ENCODE assay signal across 8 cellular contexts in the genomic region with DNA sequence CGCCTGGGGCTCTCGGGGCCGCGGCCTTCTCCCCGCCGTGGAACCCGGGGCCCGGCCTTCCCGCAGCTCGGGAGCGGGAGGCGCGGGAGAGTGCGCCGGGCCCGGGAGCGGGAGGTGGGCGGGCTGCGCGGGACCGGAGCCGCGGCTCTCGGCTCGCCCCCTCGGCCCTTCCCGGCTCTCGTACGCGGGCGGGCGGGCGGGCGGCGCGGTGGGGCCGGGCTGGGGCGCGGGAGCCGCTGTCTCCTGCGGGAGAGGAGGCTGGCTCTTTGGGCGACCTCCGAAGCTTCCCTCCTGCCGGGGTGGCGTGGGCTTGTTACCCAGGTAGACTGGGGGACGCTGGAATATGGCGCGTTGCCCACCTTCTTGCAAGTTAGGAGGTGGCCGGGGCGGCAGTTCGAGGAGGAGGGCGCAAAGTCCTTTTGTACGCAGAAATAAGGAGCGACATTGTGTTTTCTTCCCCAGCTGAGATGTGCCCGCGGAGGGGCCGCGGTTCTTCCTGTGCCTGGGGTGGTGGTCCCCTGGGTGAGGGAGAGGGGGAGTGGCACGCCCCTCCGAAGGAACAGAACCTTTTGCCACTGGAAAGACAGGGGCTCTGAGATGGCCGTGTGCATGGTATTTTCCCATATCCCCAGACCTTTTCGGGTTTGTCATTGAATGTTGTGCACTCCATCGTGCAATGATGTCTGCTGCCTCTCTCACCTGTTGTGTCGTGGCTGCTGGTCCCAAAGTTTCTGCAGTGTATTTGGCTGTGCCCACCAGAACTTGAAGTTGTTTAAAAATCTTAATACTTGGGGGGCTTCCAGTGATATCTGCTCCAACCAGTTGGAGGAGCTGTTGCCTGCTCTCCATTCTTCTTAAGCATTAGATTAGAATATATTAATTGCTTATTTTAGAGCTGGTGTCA. TPM values are rescaled to one million over a fixed set of nuclear protein-coding genes. Genes with fewer than 3 reads are reported as not detected.
A peak's percentile ranks its signal among the peaks of the same experiment; 100 is the strongest.
DNase-seq lines count a peak whose midpoint lies in the region; ATAC-seq and TF ChIP-seq lines count a peak whose summit lies in the region.

No MANE protein-coding gene starts in this region.

- no peaks in the 10 kb centered on the region for H3K9me3 ChIP-seq in ovary

- peak overlapping the region; percentile 95 for H3K4me3 Mint-ChIP-seq in activated naive CD8-positive, alpha-beta T cell

- peak in 2 of 3 donors; percentile 10 to 14 for TF ChIP-seq CTCF in ovary (IDR thresholded peaks at IDR 0.05)

- intact Hi-C loops in head of caudate nucleus (cut with DNase I) (loop anchor here (5.0 to 10.0 kb wide), 3 partner anchors 340 to 558 kb away; a partner anchor contains a TSS), ovary (cut with DNase I) (loop anchor here in 1 of 4 donors (10.0 kb wide), 1 partner anchor 212 kb away; no protein-coding TSS in a partner anchor)

- peaks cover 17% of the 10 kb centered on the region for H3K4me1 ChIP-seq in ACC112 (ENCODE audit: control insufficient read depth, insufficient read depth, low read length, unreplicated experiment)
- peaks cover 12% of the 10 kb centered on the region for H3K4me1 ChIP-seq in ovary (ENCODE audit: insufficient read depth)

- H3K36me3 Mint-ChIP-seq in activated naive CD8-positive, alpha-beta T cell = peaks cover 6% of the 10 kb centered on the region

- peaks cover 73% of the 10 kb centered on the region for H3K79me2 ChIP-seq in ACC112 (ENCODE audit: control insufficient read depth, insufficient read depth, low read length, unreplicated experiment)

- DNase-seq in RKO (ENCODE audit: low spot score) (peak; percentile 71), head of caudate nucleus (peak in 40 of 42 donors; percentile 5 to 71 (median 42)), ovary (peak; percentile 64 to 78 (median 68))

- no peaks in the 10 kb centered on the region for H3K9me3 Mint-ChIP-seq in activated naive CD8-positive, alpha-beta T cell (ENCODE audit: low read depth)

- peak overlapping the region; percentile 95 for H3K27ac Mint-ChIP-seq in activated naive CD8-positive, alpha-beta T cell

- H3K4me3 ChIP-seq in ACC112 (ENCODE audit: low read depth, low read length) = peak overlapping the region; percentile 83
- peak overlapping the region; percentile 88 for H3K4me3 ChIP-seq in ovary

- peak; percentile 16 for ATAC-seq in GM18511 (IDR thresholded peaks at IDR 0.05; ENCODE audit: unreplicated experiment)
- peak; percentile 21 for ATAC-seq in HG03432 (IDR thresholded peaks at IDR 0.05; ENCODE audit: unreplicated experiment)
- no peak for ATAC-seq in HG03378 (IDR thresholded peaks at IDR 0.05; ENCODE audit: unreplicated experiment)

- peaks cover 58% of the 10 kb centered on the region for H3K4me1 Mint-ChIP-seq in activated naive CD8-positive, alpha-beta T cell (ENCODE audit: low read depth)

- H3K27me3 Mint-ChIP-seq in activated naive CD8-positive, alpha-beta T cell = no peaks in the 10 kb centered on the region

- H3K27ac ChIP-seq in ACC112 (ENCODE audit: low read depth, low read length) = peak overlapping the region; percentile 78
- H3K27ac ChIP-seq in ovary = peak overlapping the region; percentile 78 to 85

- TF ChIP-seq EP300 in ovary (IDR thresholded peaks at IDR 0.05) = no peak

- TF ChIP-seq POLR2A in ovary (IDR thresholded peaks at IDR 0.05) = no peak

- 0 to 1% (median 1%) methylated on average over 51 to 63 of the region's 64 CpGs for WGBS in ovary, 3 donors

- peak overlapping the region; percentile 87 for H2AFZ ChIP-seq in ACC112 (ENCODE audit: low read length, unreplicated experiment)

- H3K36me3 ChIP-seq in ACC112 (ENCODE audit: insufficient read depth, low read length) (peaks cover 10% of the 10 kb centered on the region; the same call in 1 of the 2 replicates), ovary (no peaks in the 10 kb centered on the region)

- H3K27me3 ChIP-seq in ACC112 (ENCODE audit: insufficient read depth, low read length) (no peaks in the 10 kb centered on the region), ovary (no peaks in the 10 kb centered on the region)

RNA-seq across cellular contexts. Expression of a gene that starts 0.8 kb away (rescaled TPM):
- 10 to 100 TPM; 11.5 to 33.5 (median 26.0) TPM for total RNA-seq in ovary
- polyA plus RNA-seq in ovary = 10 to 100 TPM; 14.6 to 20.6 TPM
